ENCODE assay signal across 1 cellular context in the genomic region with DNA sequence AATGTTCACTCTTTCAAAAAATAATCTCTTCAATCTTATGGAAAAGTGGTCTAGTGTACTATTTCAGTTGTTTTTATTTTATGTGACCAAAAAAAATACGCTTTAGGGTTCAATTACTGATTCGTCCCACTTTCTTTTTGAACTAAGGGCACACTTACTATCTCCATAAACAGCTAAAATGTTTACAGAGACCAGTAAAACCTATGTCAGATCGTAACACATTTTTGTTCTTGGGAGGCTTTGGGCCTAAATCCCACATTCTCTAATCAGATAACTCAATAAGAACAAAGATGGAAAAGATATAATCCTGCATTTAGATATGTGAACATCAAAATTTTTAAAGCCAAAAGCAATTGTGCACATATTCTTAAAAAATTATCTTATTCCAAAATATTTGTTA.
TF ChIP-seq lines count a peak whose summit lies in the region.

No MANE protein-coding gene starts in this region.

TF ChIP-seq in GM23338, 12 proteins besides CTCF, POLR2A, EP300 and RAD21 (continued from another document):
- TF ChIP-seq ZNF462 (CRISPR knock-in tag; IDR thresholded peaks at IDR 0.05) (no peak), ZNF331 (CRISPR knock-in tag; IDR thresholded peaks at IDR 0.05; ENCODE audit: low read depth) (no peak), EZH2phosphoT487 (IDR thresholded peaks at IDR 0.05; ENCODE audit: unreplicated experiment) (no peak), NANOG (IDR thresholded peaks at IDR 0.05; ENCODE audit: borderline replicate concordance) (no peak)
